In genomic region chr16:84484579-84485254, GRCh38 we compare ENCODE assay signal across 7 cellular contexts. TPM values are rescaled to one million over a fixed set of nuclear protein-coding genes. Genes with fewer than 3 reads are reported as not detected.
DNase-seq lines count a peak whose midpoint lies in the region; ATAC-seq and TF ChIP-seq lines count a peak whose summit lies in the region.

No MANE protein-coding gene starts in this region.

- H3K27me3 Mint-ChIP-seq in T-helper 17 cell: no peaks in the 10 kb centered on the region

- H3K27ac ChIP-seq in DND-41 (ENCODE audit: low read length): no peak overlapping the region
- H3K27ac ChIP-seq in adrenal gland: no peak overlapping the region
- H3K27ac ChIP-seq in right atrium auricular region: no peak overlapping the region
- no peak overlapping the region for H3K27ac ChIP-seq in sigmoid colon

- H3K27ac Mint-ChIP-seq in T-helper 17 cell: no peak overlapping the region

- H3K36me3 Mint-ChIP-seq in T-helper 17 cell (ENCODE audit: low read depth): peaks cover 4% of the 10 kb centered on the region

- H3K4me3 ChIP-seq in DND-41 (ENCODE audit: low read depth in 1 of 2, low read length in 2 of 2) (no peak overlapping the region), adrenal gland (no peak overlapping the region), right atrium auricular region (no peak overlapping the region), sigmoid colon (no peak overlapping the region)

- no peaks in the 10 kb centered on the region for H3K36me3 ChIP-seq in DND-41 (ENCODE audit: insufficient read depth, low read length)
- H3K36me3 ChIP-seq in adrenal gland (replicated peaks in 1 of 2): no peaks in the 10 kb centered on the region
- H3K36me3 ChIP-seq in right atrium auricular region: peaks cover 44% of the 10 kb centered on the region
- peaks cover 11 to 73% (median 31%) of the 10 kb centered on the region in 4 donors for H3K36me3 ChIP-seq in sigmoid colon

- no peak overlapping the region for H2AFZ ChIP-seq in DND-41 (ENCODE audit: low read depth, low read length)

- H3K9me3 ChIP-seq in DND-41 (ENCODE audit: insufficient read depth, low read length, severe bottlenecking) (no peaks in the 10 kb centered on the region), adrenal gland (replicated peaks in 1 of 3) (no peaks in the 10 kb centered on the region), right atrium auricular region (no peaks in the 10 kb centered on the region), sigmoid colon (no peaks in the 10 kb centered on the region), T-helper 17 cell (ENCODE audit: control insufficient read depth, low read length, poor library complexity, severe bottlenecking) (no peaks in the 10 kb centered on the region)

- H3K27me3 ChIP-seq in DND-41 (ENCODE audit: insufficient read depth, low read length, poor library complexity) (no peaks in the 10 kb centered on the region), adrenal gland (no peaks in the 10 kb centered on the region), right atrium auricular region (no peaks in the 10 kb centered on the region), sigmoid colon (no peaks in the 10 kb centered on the region)

- DNase-seq in DND-41 (no peak), HuH-7.5 (ENCODE audit: low spot score) (peak; percentile 61), adrenal gland (peak; percentile 61 to 89 (median 78)), right atrium auricular region (ENCODE audit: low spot score) (peak; percentile 66), sigmoid colon (no peak), T-helper 17 cell (no peak), NCI-H446 treated with DMSO at 0.1 percent for 48 hours (lab: John Stamatoyannopoulos, UW) (no peak)

- TF ChIP-seq EP300 in sigmoid colon (IDR thresholded peaks at IDR 0.05): no peak

- no peak overlapping the region for H3K4me3 Mint-ChIP-seq in T-helper 17 cell

- peaks cover 2% of the 10 kb centered on the region for H3K4me1 Mint-ChIP-seq in T-helper 17 cell

- H3K4me1 ChIP-seq in DND-41 (ENCODE audit: insufficient read depth, low read length): no peaks in the 10 kb centered on the region
- no peaks in the 10 kb centered on the region for H3K4me1 ChIP-seq in adrenal gland (replicated peaks in 1 of 2)
- no peaks in the 10 kb centered on the region for H3K4me1 ChIP-seq in right atrium auricular region
- H3K4me1 ChIP-seq in sigmoid colon: peaks cover 0 to 4% (median 0%) of the 10 kb centered on the region in 4 donors

- no peak for TF ChIP-seq POLR2A in adrenal gland (IDR thresholded peaks at IDR 0.05)
- TF ChIP-seq POLR2A in sigmoid colon (IDR thresholded peaks at IDR 0.05): no peak

- H3K4me2 ChIP-seq in DND-41 (ENCODE audit: insufficient read depth, low read length): no peak overlapping the region

- no peaks in the 10 kb centered on the region for H4K20me1 ChIP-seq in DND-41 (ENCODE audit: insufficient read depth, low read length)

- intact Hi-C loops in adrenal gland (cut with DNase I): loop anchor here (5.0 to 10.0 kb wide), 2 partner anchors 202 to 520 kb away; partner anchors contain the start of gene NECAB2 (in 1 of the 2)
- intact Hi-C loops in sigmoid colon (cut with DNase I): loop anchor here (2.0 to 10.0 kb wide), 4 partner anchors 208 to 530 kb away; partner anchors contain the start of genes OSGIN1 and TAF1C

- H3K9ac ChIP-seq in DND-41 (ENCODE audit: low read depth, low read length): no peak overlapping the region

- no peaks in the 10 kb centered on the region for H3K79me2 ChIP-seq in DND-41 (ENCODE audit: insufficient read depth, low read length)

- 53 to 62% (median 54%) methylated on average over 11 to 15 of the region's 15 CpGs for WGBS in adrenal gland, 4 donors
- 51 to 72% methylated on average over 15 of the region's 15 CpGs for WGBS in sigmoid colon, 2 donors

- ATAC-seq in DND-41 (ENCODE audit: insufficient read depth, low read depth) (no peak), T-helper 17 cell (no peak)

- peak; percentile 72 for TF ChIP-seq CTCF in DND-41 (IDR thresholded peaks at IDR 0.05; ENCODE audit: borderline replicate concordance, extremely low read depth, low read length, poor library complexity, severe bottlenecking)
- peak; percentile 63 to 93 (median 86) for TF ChIP-seq CTCF in adrenal gland (IDR thresholded peaks at IDR 0.05)
- TF ChIP-seq CTCF in right atrium auricular region (IDR thresholded peaks at IDR 0.05): peak; percentile 47 to 87
- peak; percentile 66 to 84 (median 72) for TF ChIP-seq CTCF in sigmoid colon (IDR thresholded peaks at IDR 0.05)

RNA-seq across cellular contexts. Expression of gene MEAK7, which starts 19.7 kb away (rescaled TPM):
- 10 to 100 TPM in 2 of 8 donors, 1 to 10 TPM in 6; 3.6 to 14.1 (median 7.3) TPM for total RNA-seq in adrenal gland
- 1 to 10 TPM; 3.8 to 4.2 (median 4.2) TPM for polyA plus RNA-seq in adrenal gland
- 1 to 10 TPM; 5.3 to 6.9 TPM for total RNA-seq in right atrium auricular region
- total RNA-seq in sigmoid colon: 10 to 100 TPM; 10.0 to 13.7 (median 12.1) TPM
- 10 to 100 TPM in 1 of 3 donors, 1 to 10 TPM in 2; 4.2 to 12.2 (median 8.6) TPM for polyA plus RNA-seq in sigmoid colon
- 1 to 10 TPM; 5.7 to 8.9 TPM for total RNA-seq in T-helper 17 cell

Comparison
In these comparisons a context has a peak if more than half of its experiments do, and no peak if none do; other contexts are left out.
1. DNase-seq: peak in HuH-7.5 (single experiment), adrenal gland (7 of 7) and right atrium auricular region (single experiment); none in DND-41 (single experiment), sigmoid colon (single experiment), T-helper 17 cell (0 of 3) and NCI-H446 treated with DMSO at 0.1 percent for 48 hours (single experiment).
2. Peak in every context shown above with its lines, with median percentiles within 50 percentile points of each other: CTCF ChIP-seq.